9 cellular contexts compared by ENCODE assay signal in the genomic region with DNA sequence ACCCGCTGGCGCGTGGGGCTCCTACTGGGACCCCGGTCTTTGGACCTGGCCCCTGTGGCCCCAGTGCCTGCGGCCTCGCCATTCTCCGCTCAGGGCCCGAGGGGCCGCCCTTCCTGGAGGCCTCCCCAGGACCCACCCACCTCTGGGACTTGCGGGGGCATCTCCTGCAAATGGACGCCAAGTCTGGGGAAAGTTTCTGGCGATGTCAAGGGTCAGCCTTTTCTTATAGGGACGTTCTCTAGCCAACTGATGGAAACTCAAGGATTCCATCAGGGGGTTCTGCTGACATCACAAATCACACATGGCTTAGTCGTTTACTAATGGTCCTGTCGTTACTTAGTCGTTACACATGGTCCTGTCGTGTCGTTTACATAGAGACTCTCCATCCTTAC. TPM values are rescaled to one million over a fixed set of nuclear protein-coding genes. Genes with fewer than 3 reads are reported as not detected.
A peak's percentile ranks its signal among the peaks of the same experiment; 100 is the strongest.
DNase-seq lines count a peak whose midpoint lies in the region; ATAC-seq, FAIRE-seq and TF ChIP-seq lines count a peak whose summit lies in the region.
"Had no signal": no experiment of that assay in that cellular context is flagged by ENCODE, and none has a peak within 500 bp of the region (broad histone marks: within the 10 kb centered on the region; RNA-seq: fewer than 3 reads in every experiment).

No MANE protein-coding gene starts in this region.

- H3K27me3 Mint-ChIP-seq in activated T-helper 17 cell treated with anti-CD3 and anti-CD28 coated beads, Interleukin-2, amount 50 U/mL, for 72 hours: peaks cover 36% of the 10 kb centered on the region

- H3K4me3 ChIP-seq in HFF-Myc (replicated peaks; ENCODE audit: low read depth, low read length) (peak overlapping the region; percentile 50), iPS-18c (ENCODE audit: insufficient read depth, low read depth, low read length) (peak overlapping the region; percentile 53; the same call in 1 of the 2 replicates), skin epidermis (peak overlapping the region; percentile 10 to 51 (median 36))

- H3K27ac ChIP-seq in skin epidermis: no peak overlapping the region

- H3K4me1 Mint-ChIP-seq in activated T-helper 17 cell treated with anti-CD3 and anti-CD28 coated beads, Interleukin-2, amount 50 U/mL, for 72 hours: no peaks in the 10 kb centered on the region

- no peak for FAIRE-seq in urothelium cell line (lab: Jason Lieb, UNC)

- H3K9me3 Mint-ChIP-seq in activated T-helper 17 cell treated with anti-CD3 and anti-CD28 coated beads, Interleukin-2, amount 50 U/mL, for 72 hours: no peaks in the 10 kb centered on the region

- no peaks in the 10 kb centered on the region for H3K9me3 ChIP-seq in iPS-18c (ENCODE audit: control insufficient read depth, insufficient read depth, low read length)

- H3K36me3 Mint-ChIP-seq in activated T-helper 17 cell treated with anti-CD3 and anti-CD28 coated beads, Interleukin-2, amount 50 U/mL, for 72 hours (ENCODE audit: low read depth): no peaks in the 10 kb centered on the region

- no peak for ATAC-seq in activated T-helper 17 cell treated with anti-CD3 and anti-CD28 coated beads, Interleukin-2, amount 50 U/mL, for 72 hours (replicated peaks)
- ATAC-seq in GM21423 (IDR thresholded peaks at IDR 0.05; ENCODE audit: unreplicated experiment): no peak

- DNase-seq in HFF-Myc (ENCODE audit: extremely low read depth, low read depth) (no peak), LoVo (ENCODE audit: low spot score) (no peak), urothelium cell line (ENCODE audit: low spot score) (no peak)
- no peak for DNase-seq in activated effector memory CD4-positive, alpha-beta T cell treated with anti-CD3 and anti-CD28 coated beads, Interleukin-2, amount 50 U/mL, for 16 hours
- DNase-seq: stimulated activated CD4-positive, alpha-beta T cell treated with anti-CD3 and anti-CD28 coated beads, Interleukin-4, amount 100 ng/mL, for 4 hours had no signal

- H3K4me3 Mint-ChIP-seq in activated T-helper 17 cell treated with anti-CD3 and anti-CD28 coated beads, Interleukin-2, amount 50 U/mL, for 72 hours: peak overlapping the region; percentile 24

- TF ChIP-seq CTCF in HFF-Myc (IDR thresholded peaks at IDR 0.05; ENCODE audit: low read depth, low read length, missing control alignments): no peak

- H3K27ac Mint-ChIP-seq in activated T-helper 17 cell treated with anti-CD3 and anti-CD28 coated beads, Interleukin-2, amount 50 U/mL, for 72 hours: no peak overlapping the region

RNA-seq across cellular contexts. Expression of gene RHOBTB1, which starts 57.7 kb away (rescaled TPM):
- total RNA-seq in activated T-helper 17 cell treated with anti-CD3 and anti-CD28 coated beads, Interleukin-2, amount 50 U/mL, for 72 hours: under 1 TPM in 1 of 2 donors, not detected in 1; 0.56 TPM
